Comparison of ENCODE assay signal across 8 cellular contexts in genomic region chr10:89535185-89536012, GRCh38. TPM values are rescaled to one million over a fixed set of nuclear protein-coding genes. Genes with fewer than 3 reads are reported as not detected.
DNase-seq lines count a peak whose midpoint lies in the region; ATAC-seq, FAIRE-seq and TF ChIP-seq lines count a peak whose summit lies in the region.

Gene SLC16A12, minus strand, starts transcription at chr10:89535594. Its CDS starts 73,016 bp downstream, at chr10:89462578.

- H3K79me2 ChIP-seq in GM23338 (replicated peaks; ENCODE audit: insufficient read depth): no peaks in the 10 kb centered on the region

- no peaks in the 10 kb centered on the region for H3K9me3 Mint-ChIP-seq in GM23338
- no peaks in the 10 kb centered on the region for H3K9me3 Mint-ChIP-seq in activated naive CD8-positive, alpha-beta T cell treated with anti-CD3 and anti-CD28 coated beads for 36 hours

- DNase-seq in GM23338 (ENCODE audit: low spot score) (peak; percentile 78), small intestine (no peak), medulla oblongata (ENCODE audit: extremely low spot score) (no peak), NAMALWA (ENCODE audit: low spot score) (no peak)
- DNase-seq in activated naive CD8-positive, alpha-beta T cell treated with anti-CD3 and anti-CD28 coated beads for 36 hours: peak; percentile 12

- H3K27me3 ChIP-seq in GM23338 (ENCODE audit: insufficient read depth) (peaks cover 65% of the 10 kb centered on the region), iPS-15b (ENCODE audit: control insufficient read depth, insufficient read depth, low read length) (peaks cover 18% of the 10 kb centered on the region), small intestine (ENCODE audit: control insufficient read depth in 2 of 2, insufficient read depth in 2 of 2, low read length in 2 of 2) (peaks cover 0 to 24% of the 10 kb centered on the region in 2 donors)

- H3K4me1 Mint-ChIP-seq in GM23338: peaks cover 37% of the 10 kb centered on the region
- peaks cover 8% of the 10 kb centered on the region for H3K4me1 Mint-ChIP-seq in activated naive CD8-positive, alpha-beta T cell treated with anti-CD3 and anti-CD28 coated beads for 36 hours

- no peaks in the 10 kb centered on the region for H3K9me3 ChIP-seq in iPS-15b (ENCODE audit: control insufficient read depth, insufficient read depth, low read length)
- H3K9me3 ChIP-seq in small intestine (ENCODE audit: control insufficient read depth, low read depth): no peaks in the 10 kb centered on the region

- no peaks in the 10 kb centered on the region for H3K36me3 Mint-ChIP-seq in GM23338 (ENCODE audit: low read depth)
- no peaks in the 10 kb centered on the region for H3K36me3 Mint-ChIP-seq in activated naive CD8-positive, alpha-beta T cell treated with anti-CD3 and anti-CD28 coated beads for 36 hours

- H3K9me2 ChIP-seq in GM23338 (ENCODE audit: insufficient read depth): no peaks in the 10 kb centered on the region

- peak within 1 kb of the TSS; percentile 91 for H3K4me2 ChIP-seq in GM23338

- peaks cover 13% of the 10 kb centered on the region for H3F3A ChIP-seq in GM23338 (replicated peaks; ENCODE audit: low read depth)

- no peaks in the 10 kb centered on the region for H3K36me3 ChIP-seq in GM23338 (ENCODE audit: insufficient read depth)
- H3K36me3 ChIP-seq in iPS-15b (ENCODE audit: control insufficient read depth, insufficient read depth, low read length): no peaks in the 10 kb centered on the region
- H3K36me3 ChIP-seq in small intestine (ENCODE audit: control insufficient read depth in 2 of 2, insufficient read depth in 2 of 2, low read length in 2 of 2): no peaks in the 10 kb centered on the region

- peak; percentile 83 for ATAC-seq in GM23338
- no peak for ATAC-seq in HG02588 (IDR thresholded peaks at IDR 0.05; ENCODE audit: unreplicated experiment)
- no peak for ATAC-seq in GM19324 (IDR thresholded peaks at IDR 0.05; ENCODE audit: low FRiP score, unreplicated experiment)

- no peak for FAIRE-seq in small intestine (lab: Jason Lieb, UNC)

- H3K27ac ChIP-seq in GM23338 (ENCODE audit: low read depth) (no peak within 1 kb of the TSS), small intestine (ENCODE audit: low read depth in 1 of 2, low read length in 1 of 2) (no peak within 1 kb of the TSS)

- H3K4me3 ChIP-seq in GM23338 (peak within 1 kb of the TSS; percentile 67), iPS-15b (ENCODE audit: low read depth, low read length) (peak within 1 kb of the TSS; percentile 61), small intestine (ENCODE audit: low read depth in 1 of 2, low read length in 2 of 2) (peak within 1 kb of the TSS; percentile 3 to 26)

- no peak within 1 kb of the TSS for H3K9ac ChIP-seq in iPS-15b (ENCODE audit: low read depth, low read length)

- H3K27ac Mint-ChIP-seq in GM23338: no peak within 1 kb of the TSS
- no peak within 1 kb of the TSS for H3K27ac Mint-ChIP-seq in activated naive CD8-positive, alpha-beta T cell treated with anti-CD3 and anti-CD28 coated beads for 36 hours

- peaks cover 24% of the 10 kb centered on the region for H3K27me3 Mint-ChIP-seq in GM23338 (ENCODE audit: insufficient read depth, low read depth, poor library complexity)
- peaks cover 79% of the 10 kb centered on the region for H3K27me3 Mint-ChIP-seq in activated naive CD8-positive, alpha-beta T cell treated with anti-CD3 and anti-CD28 coated beads for 36 hours

- peaks cover 45% of the 10 kb centered on the region for H3K4me1 ChIP-seq in GM23338 (ENCODE audit: insufficient read depth)
- peaks cover 27% of the 10 kb centered on the region for H3K4me1 ChIP-seq in iPS-15b (ENCODE audit: control insufficient read depth, insufficient read depth, low read length)
- peaks cover 2 to 5% of the 10 kb centered on the region in 2 donors for H3K4me1 ChIP-seq in small intestine (ENCODE audit: control insufficient read depth in 2 of 2, insufficient read depth in 1 of 2, low read depth in 1 of 2, low read length in 1 of 2)

- H2AFZ ChIP-seq in GM23338: peak within 1 kb of the TSS; percentile 85

- H4K20me1 ChIP-seq in GM23338 (replicated peaks; ENCODE audit: insufficient read depth): no peaks in the 10 kb centered on the region

- 1 to 4% (median 2%) methylated on average over 53 to 87 of the region's 87 CpGs for WGBS in small intestine, 3 donors

- no peak for TF ChIP-seq CTCF in GM23338 (conservative IDR thresholded peaks at IDR 0.05; ENCODE audit: low read depth in 2 of 2)

- peak within 1 kb of the TSS; percentile 67 for H3K4me3 Mint-ChIP-seq in GM23338
- peak within 1 kb of the TSS; percentile 29 for H3K4me3 Mint-ChIP-seq in activated naive CD8-positive, alpha-beta T cell treated with anti-CD3 and anti-CD28 coated beads for 36 hours

TF ChIP-seq in GM23338, 12 proteins besides CTCF, POLR2A, EP300 and RAD21:
- TF ChIP-seq POLR2AphosphoS5 (IDR thresholded peaks at IDR 0.05; ENCODE audit: low read depth) (no peak), ZNF331 (CRISPR knock-in tag; IDR thresholded peaks at IDR 0.05; ENCODE audit: low read depth) (no peak), EZH2 (IDR thresholded peaks at IDR 0.05; ENCODE audit: low read depth, unreplicated experiment) (no peak), NANOG (IDR thresholded peaks at IDR 0.05; ENCODE audit: borderline replicate concordance) (no peak), REST (IDR thresholded peaks at IDR 0.05; ENCODE audit: unreplicated experiment) (no peak), ZNF114 (CRISPR knock-in tag; IDR thresholded peaks at IDR 0.05) (no peak), CREB1 (CRISPR knock-in tag; IDR thresholded peaks at IDR 0.05; ENCODE audit: low read depth) (no peak)
- TF ChIP-seq, protein P1, sequence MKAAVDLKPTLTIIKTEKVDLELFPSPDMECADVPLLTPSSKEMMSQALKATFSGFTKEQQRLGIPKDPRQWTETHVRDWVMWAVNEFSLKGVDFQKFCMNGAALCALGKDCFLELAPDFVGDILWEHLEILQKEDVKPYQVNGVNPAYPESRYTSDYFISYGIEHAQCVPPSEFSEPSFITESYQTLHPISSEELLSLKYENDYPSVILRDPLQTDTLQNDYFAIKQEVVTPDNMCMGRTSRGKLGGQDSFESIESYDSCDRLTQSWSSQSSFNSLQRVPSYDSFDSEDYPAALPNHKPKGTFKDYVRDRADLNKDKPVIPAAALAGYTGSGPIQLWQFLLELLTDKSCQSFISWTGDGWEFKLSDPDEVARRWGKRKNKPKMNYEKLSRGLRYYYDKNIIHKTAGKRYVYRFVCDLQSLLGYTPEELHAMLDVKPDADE (IDR thresholded peaks at IDR 0.05): no peak

RNA-seq across cellular contexts. Expression of gene SLC16A12, which starts in this region (rescaled TPM):
- 1.3 and 2.0 TPM in 2 replicates for total RNA-seq in GM23338 (2014; rRNA removed; shearing (Covaris generic))
- 0.84 and 0.89 TPM in 2 replicates for polyA plus RNA-seq in GM23338 (2016; fragmentation: Nextera tagmentation; extraction: Ambion mirVana)
- total RNA-seq in activated naive CD8-positive, alpha-beta T cell treated with anti-CD3 and anti-CD28 coated beads for 36 hours: not detected
- polyA plus RNA-seq in small intestine: under 1 TPM in 1 of 3 donors, not detected in 2; 0.21 TPM

Comparison
In these comparisons a context has a peak if more than half of its experiments do, and no peak if none do; other contexts are left out.
1. Peak in DNase-seq in activated naive CD8-positive, alpha-beta T cell treated with anti-CD3 and anti-CD28 coated beads for 36 hours; RNA of the gene not detected or under 1 TPM.
2. H3K4me3 ChIP-seq: peak in every context shown above with its lines; median percentile 67 in GM23338; 61 in iPS-15b; 14 in small intestine.